In the genomic region with DNA sequence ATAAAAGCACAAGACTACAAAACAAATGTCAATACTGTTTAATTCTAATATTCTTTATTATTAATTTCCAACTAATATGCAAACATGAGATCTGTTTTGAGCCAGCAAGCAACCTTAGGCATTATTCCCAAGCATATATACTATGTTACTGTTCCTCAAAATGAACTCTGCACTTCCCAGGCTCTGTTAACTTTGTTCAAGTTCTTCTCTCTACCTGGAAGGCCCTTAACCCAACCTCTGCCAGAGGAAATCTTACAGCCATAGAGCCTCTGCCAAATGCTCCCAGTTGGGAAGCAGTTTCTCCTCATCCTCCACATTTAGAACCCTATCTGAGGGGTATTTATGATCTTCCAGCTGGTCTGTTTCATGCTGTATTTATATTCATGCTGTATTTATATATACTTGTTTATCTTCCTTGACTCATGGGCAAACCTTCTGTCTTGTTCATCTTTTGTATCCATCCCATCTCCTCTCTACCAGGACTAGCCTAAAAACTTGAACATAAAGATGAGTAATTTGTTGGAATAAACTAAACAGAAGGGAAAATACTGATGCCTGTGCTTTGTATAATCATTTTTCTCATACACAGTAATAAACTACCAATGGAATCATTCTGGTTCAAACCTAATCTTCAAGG, we compare ENCODE assay signal across 1 cellular context.
TF ChIP-seq lines count a peak whose summit lies in the region.

No MANE protein-coding gene starts in this region.

TF ChIP-seq in GM12891, 5 proteins besides CTCF, POLR2A, EP300 and RAD21:
- TF ChIP-seq TAF1 (IDR thresholded peaks at IDR 0.05; ENCODE audit: low read depth, low read length) (no peak), SPI1 (IDR thresholded peaks at IDR 0.05; ENCODE audit: low read depth, low read length) (no peak), POLR2AphosphoS5 (IDR thresholded peaks at IDR 0.05; ENCODE audit: low read depth, low read length) (no peak), POU2F2 (IDR thresholded peaks at IDR 0.05; ENCODE audit: low read depth, low read length) (no peak), PAX5 (IDR thresholded peaks at IDR 0.05; ENCODE audit: insufficient read depth, low read length, severe bottlenecking) (no peak)
